In genomic region chr19:2840794-2841790, GRCh38 we compare ENCODE assay signal across 1 cellular context.
TF ChIP-seq lines count a peak whose summit lies in the region.

Gene ZNF555, plus strand, starts transcription at chr19:2841475. Its CDS starts 98 bp downstream, at chr19:2841573.

TF ChIP-seq in HepG2, 621 proteins besides CTCF, POLR2A, EP300 and RAD21 (continued from another document and continues in another):
- TF ChIP-seq, protein P1, sequence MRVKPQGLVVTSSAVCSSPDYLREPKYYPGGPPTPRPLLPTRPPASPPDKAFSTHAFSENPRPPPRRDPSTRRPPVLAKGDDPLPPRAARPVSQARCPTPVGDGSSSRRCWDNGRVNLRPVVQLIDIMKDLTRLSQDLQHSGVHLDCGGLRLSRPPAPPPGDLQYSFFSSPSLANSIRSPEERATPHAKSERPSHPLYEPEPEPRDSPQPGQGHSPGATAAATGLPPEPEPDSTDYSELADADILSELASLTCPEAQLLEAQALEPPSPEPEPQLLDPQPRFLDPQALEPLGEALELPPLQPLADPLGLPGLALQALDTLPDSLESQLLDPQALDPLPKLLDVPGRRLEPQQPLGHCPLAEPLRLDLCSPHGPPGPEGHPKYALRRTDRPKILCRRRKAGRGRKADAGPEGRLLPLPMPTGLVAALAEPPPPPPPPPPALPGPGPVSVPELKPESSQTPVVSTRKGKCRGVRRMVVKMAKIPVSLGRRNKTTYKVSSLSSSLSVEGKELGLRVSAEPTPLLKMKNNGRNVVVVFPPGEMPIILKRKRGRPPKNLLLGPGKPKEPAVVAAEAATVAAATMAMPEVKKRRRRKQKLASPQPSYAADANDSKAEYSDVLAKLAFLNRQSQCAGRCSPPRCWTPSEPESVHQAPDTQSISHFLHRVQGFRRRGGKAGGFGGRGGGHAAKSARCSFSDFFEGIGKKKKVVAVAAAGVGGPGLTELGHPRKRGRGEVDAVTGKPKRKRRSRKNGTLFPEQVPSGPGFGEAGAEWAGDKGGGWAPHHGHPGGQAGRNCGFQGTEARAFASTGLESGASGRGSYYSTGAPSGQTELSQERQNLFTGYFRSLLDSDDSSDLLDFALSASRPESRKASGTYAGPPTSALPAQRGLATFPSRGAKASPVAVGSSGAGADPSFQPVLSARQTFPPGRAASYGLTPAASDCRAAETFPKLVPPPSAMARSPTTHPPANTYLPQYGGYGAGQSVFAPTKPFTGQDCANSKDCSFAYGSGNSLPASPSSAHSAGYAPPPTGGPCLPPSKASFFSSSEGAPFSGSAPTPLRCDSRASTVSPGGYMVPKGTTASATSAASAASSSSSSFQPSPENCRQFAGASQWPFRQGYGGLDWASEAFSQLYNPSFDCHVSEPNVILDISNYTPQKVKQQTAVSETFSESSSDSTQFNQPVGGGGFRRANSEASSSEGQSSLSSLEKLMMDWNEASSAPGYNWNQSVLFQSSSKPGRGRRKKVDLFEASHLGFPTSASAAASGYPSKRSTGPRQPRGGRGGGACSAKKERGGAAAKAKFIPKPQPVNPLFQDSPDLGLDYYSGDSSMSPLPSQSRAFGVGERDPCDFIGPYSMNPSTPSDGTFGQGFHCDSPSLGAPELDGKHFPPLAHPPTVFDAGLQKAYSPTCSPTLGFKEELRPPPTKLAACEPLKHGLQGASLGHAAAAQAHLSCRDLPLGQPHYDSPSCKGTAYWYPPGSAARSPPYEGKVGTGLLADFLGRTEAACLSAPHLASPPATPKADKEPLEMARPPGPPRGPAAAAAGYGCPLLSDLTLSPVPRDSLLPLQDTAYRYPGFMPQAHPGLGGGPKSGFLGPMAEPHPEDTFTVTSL (CRISPR knock-in tag; IDR thresholded peaks at IDR 0.05; ENCODE audit: borderline replicate concordance): 0 out of 2 replicates have a peak, but pooled peaks have one; percentile 36
- TF ChIP-seq PAWR (CRISPR knock-in tag; IDR thresholded peaks at IDR 0.05; ENCODE audit: borderline replicate concordance): 0 out of 2 replicates have a peak, but pooled peaks have one; percentile 80
- TF ChIP-seq, protein P2, sequence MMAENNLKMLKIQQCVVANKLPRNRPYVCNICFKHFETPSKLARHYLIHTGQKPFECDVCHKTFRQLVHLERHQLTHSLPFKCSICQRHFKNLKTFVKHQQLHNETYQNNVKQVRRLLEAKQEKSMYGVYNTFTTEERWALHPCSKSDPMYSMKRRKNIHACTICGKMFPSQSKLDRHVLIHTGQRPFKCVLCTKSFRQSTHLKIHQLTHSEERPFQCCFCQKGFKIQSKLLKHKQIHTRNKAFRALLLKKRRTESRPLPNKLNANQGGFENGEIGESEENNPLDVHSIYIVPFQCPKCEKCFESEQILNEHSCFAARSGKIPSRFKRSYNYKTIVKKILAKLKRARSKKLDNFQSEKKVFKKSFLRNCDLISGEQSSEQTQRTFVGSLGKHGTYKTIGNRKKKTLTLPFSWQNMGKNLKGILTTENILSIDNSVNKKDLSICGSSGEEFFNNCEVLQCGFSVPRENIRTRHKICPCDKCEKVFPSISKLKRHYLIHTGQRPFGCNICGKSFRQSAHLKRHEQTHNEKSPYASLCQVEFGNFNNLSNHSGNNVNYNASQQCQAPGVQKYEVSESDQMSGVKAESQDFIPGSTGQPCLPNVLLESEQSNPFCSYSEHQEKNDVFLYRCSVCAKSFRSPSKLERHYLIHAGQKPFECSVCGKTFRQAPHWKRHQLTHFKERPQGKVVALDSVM (CRISPR knock-in tag; IDR thresholded peaks at IDR 0.05): 0 out of 2 replicates have a peak, but pooled peaks have one; percentile 29
- TF ChIP-seq, protein P3, sequence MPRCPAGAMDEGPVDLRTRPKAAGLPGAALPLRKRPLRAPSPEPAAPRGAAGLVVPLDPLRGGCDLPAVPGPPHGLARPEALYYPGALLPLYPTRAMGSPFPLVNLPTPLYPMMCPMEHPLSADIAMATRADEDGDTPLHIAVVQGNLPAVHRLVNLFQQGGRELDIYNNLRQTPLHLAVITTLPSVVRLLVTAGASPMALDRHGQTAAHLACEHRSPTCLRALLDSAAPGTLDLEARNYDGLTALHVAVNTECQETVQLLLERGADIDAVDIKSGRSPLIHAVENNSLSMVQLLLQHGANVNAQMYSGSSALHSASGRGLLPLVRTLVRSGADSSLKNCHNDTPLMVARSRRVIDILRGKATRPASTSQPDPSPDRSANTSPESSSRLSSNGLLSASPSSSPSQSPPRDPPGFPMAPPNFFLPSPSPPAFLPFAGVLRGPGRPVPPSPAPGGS (CRISPR knock-in tag; IDR thresholded peaks at IDR 0.05): no peak; the same call in 1 of the 2 replicates
- no peak; the same call in 1 of the 2 replicates for TF ChIP-seq SMAD3 (CRISPR knock-in tag; IDR thresholded peaks at IDR 0.05)
- TF ChIP-seq CBX2 (IDR thresholded peaks at IDR 0.05; ENCODE audit: low read depth, low read length): no peak
- no peak for TF ChIP-seq CBX2 (CRISPR knock-in tag; IDR thresholded peaks at IDR 0.05; ENCODE audit: low read depth)
- TF ChIP-seq ZNF333 (CRISPR knock-in tag; IDR thresholded peaks at IDR 0.05; ENCODE audit: borderline replicate concordance): peak; percentile 60; the same call in 1 of the 2 replicates
- peak; percentile 82 for TF ChIP-seq ZMYM4 (CRISPR knock-in tag; IDR thresholded peaks at IDR 0.05)
- TF ChIP-seq HMG20B (CRISPR knock-in tag; conservative IDR thresholded peaks at IDR 0.05): 0 out of 2 replicates have a peak, but pooled peaks have one; percentile 20
- TF ChIP-seq ZNF547 (CRISPR knock-in tag; IDR thresholded peaks at IDR 0.05): peak; percentile 59
- TF ChIP-seq JDP2 (CRISPR knock-in tag; IDR thresholded peaks at IDR 0.05; ENCODE audit: borderline replicate concordance): no peak
- TF ChIP-seq BCL6 (CRISPR knock-in tag; IDR thresholded peaks at IDR 0.05): 0 out of 2 replicates have a peak, but pooled peaks have one; percentile 3
- TF ChIP-seq ASH2L (IDR thresholded peaks at IDR 0.05; ENCODE audit: insufficient read length, low read depth, low read length): no peak
- peak; percentile 82 for TF ChIP-seq ZFX (CRISPR knock-in tag; IDR thresholded peaks at IDR 0.05; ENCODE audit: low read depth)
- no peak for TF ChIP-seq NFRKB (IDR thresholded peaks at IDR 0.05)
- TF ChIP-seq ZNF724P (CRISPR knock-in tag; IDR thresholded peaks at IDR 0.05; ENCODE audit: borderline replicate concordance): peak; percentile 86
- peak; percentile 57; the same call in 1 of the 2 replicates for TF ChIP-seq HBP1 (CRISPR knock-in tag; IDR thresholded peaks at IDR 0.05; ENCODE audit: low read depth)
- TF ChIP-seq, protein P4, sequence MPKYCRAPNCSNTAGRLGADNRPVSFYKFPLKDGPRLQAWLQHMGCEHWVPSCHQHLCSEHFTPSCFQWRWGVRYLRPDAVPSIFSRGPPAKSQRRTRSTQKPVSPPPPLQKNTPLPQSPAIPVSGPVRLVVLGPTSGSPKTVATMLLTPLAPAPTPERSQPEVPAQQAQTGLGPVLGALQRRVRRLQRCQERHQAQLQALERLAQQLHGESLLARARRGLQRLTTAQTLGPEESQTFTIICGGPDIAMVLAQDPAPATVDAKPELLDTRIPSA (CRISPR knock-in tag; IDR thresholded peaks at IDR 0.05; ENCODE audit: borderline replicate concordance): no peak
- peak; percentile 85; the same call in 1 of the 2 replicates for TF ChIP-seq ZNF747 (CRISPR knock-in tag; IDR thresholded peaks at IDR 0.05; ENCODE audit: borderline replicate concordance)
- TF ChIP-seq, protein P5, sequence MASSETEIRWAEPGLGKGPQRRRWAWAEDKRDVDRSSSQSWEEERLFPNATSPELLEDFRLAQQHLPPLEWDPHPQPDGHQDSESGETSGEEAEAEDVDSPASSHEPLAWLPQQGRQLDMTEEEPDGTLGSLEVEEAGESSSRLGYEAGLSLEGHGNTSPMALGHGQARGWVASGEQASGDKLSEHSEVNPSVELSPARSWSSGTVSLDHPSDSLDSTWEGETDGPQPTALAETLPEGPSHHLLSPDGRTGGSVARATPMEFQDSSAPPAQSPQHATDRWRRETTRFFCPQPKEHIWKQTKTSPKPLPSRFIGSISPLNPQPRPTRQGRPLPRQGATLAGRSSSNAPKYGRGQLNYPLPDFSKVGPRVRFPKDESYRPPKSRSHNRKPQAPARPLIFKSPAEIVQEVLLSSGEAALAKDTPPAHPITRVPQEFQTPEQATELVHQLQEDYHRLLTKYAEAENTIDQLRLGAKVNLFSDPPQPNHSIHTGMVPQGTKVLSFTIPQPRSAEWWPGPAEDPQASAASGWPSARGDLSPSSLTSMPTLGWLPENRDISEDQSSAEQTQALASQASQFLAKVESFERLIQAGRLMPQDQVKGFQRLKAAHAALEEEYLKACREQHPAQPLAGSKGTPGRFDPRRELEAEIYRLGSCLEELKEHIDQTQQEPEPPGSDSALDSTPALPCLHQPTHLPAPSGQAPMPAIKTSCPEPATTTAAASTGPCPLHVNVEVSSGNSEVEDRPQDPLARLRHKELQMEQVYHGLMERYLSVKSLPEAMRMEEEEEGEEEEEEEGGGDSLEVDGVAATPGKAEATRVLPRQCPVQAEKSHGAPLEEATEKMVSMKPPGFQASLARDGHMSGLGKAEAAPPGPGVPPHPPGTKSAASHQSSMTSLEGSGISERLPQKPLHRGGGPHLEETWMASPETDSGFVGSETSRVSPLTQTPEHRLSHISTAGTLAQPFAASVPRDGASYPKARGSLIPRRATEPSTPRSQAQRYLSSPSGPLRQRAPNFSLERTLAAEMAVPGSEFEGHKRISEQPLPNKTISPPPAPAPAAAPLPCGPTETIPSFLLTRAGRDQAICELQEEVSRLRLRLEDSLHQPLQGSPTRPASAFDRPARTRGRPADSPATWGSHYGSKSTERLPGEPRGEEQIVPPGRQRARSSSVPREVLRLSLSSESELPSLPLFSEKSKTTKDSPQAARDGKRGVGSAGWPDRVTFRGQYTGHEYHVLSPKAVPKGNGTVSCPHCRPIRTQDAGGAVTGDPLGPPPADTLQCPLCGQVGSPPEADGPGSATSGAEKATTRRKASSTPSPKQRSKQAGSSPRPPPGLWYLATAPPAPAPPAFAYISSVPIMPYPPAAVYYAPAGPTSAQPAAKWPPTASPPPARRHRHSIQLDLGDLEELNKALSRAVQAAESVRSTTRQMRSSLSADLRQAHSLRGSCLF (CRISPR knock-in tag; IDR thresholded peaks at IDR 0.05; ENCODE audit: borderline replicate concordance): no peak; the same call in 1 of the 2 replicates
- TF ChIP-seq, protein P6, sequence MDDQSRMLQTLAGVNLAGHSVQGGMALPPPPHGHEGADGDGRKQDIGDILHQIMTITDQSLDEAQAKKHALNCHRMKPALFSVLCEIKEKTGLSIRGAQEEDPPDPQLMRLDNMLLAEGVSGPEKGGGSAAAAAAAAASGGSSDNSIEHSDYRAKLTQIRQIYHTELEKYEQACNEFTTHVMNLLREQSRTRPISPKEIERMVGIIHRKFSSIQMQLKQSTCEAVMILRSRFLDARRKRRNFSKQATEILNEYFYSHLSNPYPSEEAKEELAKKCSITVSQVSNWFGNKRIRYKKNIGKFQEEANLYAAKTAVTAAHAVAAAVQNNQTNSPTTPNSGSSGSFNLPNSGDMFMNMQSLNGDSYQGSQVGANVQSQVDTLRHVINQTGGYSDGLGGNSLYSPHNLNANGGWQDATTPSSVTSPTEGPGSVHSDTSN (CRISPR knock-in tag; IDR thresholded peaks at IDR 0.05; ENCODE audit: borderline replicate concordance): 0 out of 2 replicates have a peak, but pooled peaks have one; percentile 19
- TF ChIP-seq, protein P7, sequence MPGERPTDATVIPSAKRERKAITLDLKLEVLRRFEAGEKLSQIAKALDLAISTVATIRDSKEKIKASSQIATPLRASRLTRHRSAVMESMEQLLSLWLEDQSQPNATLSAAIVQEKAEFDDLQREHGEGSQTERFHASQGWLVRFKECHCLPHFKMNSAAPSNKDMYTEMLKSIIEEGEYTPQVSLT (CRISPR knock-in tag; IDR thresholded peaks at IDR 0.05; ENCODE audit: borderline replicate concordance, low read depth): no peak
- no peak for TF ChIP-seq ZNF597 (CRISPR knock-in tag; IDR thresholded peaks at IDR 0.05)
- no peak for TF ChIP-seq ZNF7 (CRISPR knock-in tag; IDR thresholded peaks at IDR 0.05)
- TF ChIP-seq CHCHD3 (CRISPR knock-in tag; IDR thresholded peaks at IDR 0.05): no peak
- no peak for TF ChIP-seq EEA1 (CRISPR knock-in tag; IDR thresholded peaks at IDR 0.05; ENCODE audit: borderline replicate concordance)
- no peak for TF ChIP-seq ZNF124 (CRISPR knock-in tag; IDR thresholded peaks at IDR 0.05)
- peak; percentile 91; the same call in 1 of the 2 replicates for TF ChIP-seq ZNF383 (CRISPR knock-in tag; IDR thresholded peaks at IDR 0.05; ENCODE audit: borderline replicate concordance)
- TF ChIP-seq PREB (CRISPR knock-in tag; IDR thresholded peaks at IDR 0.05): no peak
- TF ChIP-seq, protein P8, sequence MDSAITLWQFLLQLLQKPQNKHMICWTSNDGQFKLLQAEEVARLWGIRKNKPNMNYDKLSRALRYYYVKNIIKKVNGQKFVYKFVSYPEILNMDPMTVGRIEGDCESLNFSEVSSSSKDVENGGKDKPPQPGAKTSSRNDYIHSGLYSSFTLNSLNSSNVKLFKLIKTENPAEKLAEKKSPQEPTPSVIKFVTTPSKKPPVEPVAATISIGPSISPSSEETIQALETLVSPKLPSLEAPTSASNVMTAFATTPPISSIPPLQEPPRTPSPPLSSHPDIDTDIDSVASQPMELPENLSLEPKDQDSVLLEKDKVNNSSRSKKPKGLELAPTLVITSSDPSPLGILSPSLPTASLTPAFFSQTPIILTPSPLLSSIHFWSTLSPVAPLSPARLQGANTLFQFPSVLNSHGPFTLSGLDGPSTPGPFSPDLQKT (CRISPR knock-in tag; IDR thresholded peaks at IDR 0.05; ENCODE audit: borderline replicate concordance): no peak
